In the genomic region with DNA sequence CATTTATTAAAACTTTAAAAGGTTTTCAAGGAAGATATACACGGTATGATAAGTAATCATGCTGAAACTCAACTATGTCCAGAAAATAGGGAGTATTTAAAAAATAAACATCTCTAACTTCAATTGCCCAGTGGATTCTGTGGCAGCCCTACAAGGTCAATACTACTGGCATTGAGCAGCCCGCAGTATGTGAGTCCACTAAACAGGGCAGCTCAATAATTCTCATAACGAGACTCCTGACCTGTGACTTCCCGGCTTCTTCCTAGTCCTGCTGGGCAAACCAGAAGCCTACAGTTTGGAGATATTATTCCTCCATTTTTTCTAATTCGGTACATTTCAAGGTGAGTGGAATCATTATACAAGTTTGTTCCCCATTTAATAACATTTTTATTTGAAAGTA, we compare ENCODE assay signal across 17 cellular contexts.
DNase-seq lines count a peak whose midpoint lies in the region; ATAC-seq and TF ChIP-seq lines count a peak whose summit lies in the region.
"Had no signal": no experiment of that assay in that cellular context is flagged by ENCODE, and none has a peak within 500 bp of the region (broad histone marks: within the 10 kb centered on the region; RNA-seq: fewer than 3 reads in every experiment).

No MANE protein-coding gene starts in this region.

- H2AFZ ChIP-seq in SK-N-SH (ENCODE audit: low read depth), result peak overlapping the region; percentile 38; the same call in 1 of the 2 replicates
- no peak overlapping the region for H2AFZ ChIP-seq in smooth muscle cell (ENCODE audit: low read depth)

- TF ChIP-seq CTCF in BE2C (IDR thresholded peaks at IDR 0.05; ENCODE audit: low read depth, low read length) (no peak), SK-N-SH (IDR thresholded peaks at IDR 0.05) (no peak), smooth muscle cell (IDR thresholded peaks at IDR 0.05; ENCODE audit: borderline replicate concordance, insufficient read depth, poor library complexity, severe bottlenecking) (no peak)

- CTCF ChIA-PET in SK-N-SH (lab: Yijun Ruan, JAX), result interaction anchor here (0.7 kb wide), 1 partner anchor 371 kb away, joined by 3 read pairs; no protein-coding TSS in a partner anchor

- 48% methylated on average over 5 of the region's 5 CpGs for WGBS in SK-N-SH (ENCODE audit: low lambda C conversion rate)
- WGBS in smooth muscle cell (ENCODE audit: low lambda C conversion rate), result 95% methylated on average over 5 of the region's 5 CpGs

- no peak overlapping the region for H3K27ac Mint-ChIP-seq in activated T-helper 1 cell treated with anti-CD3 and anti-CD28 coated beads, Interleukin-12 subunit alpha, Interleukin-12 subunit beta, Interleukin-2, Interleukin-4 antibody, amounts not matched to agents 30 ng/mL and 10 ng/mL and 1 ng/mL, durations not matched to agents 14 hours and 24 hours and 36 hours
- H3K27ac Mint-ChIP-seq: CD4-positive, alpha-beta T cell; CD8-positive, alpha-beta T cell had no signal

- H3K27ac ChIP-seq in SK-N-SH (ENCODE audit: low read depth in 2 of 2, low read length in 1 of 2) (peak overlapping the region; percentile 74 to 85), smooth muscle cell (ENCODE audit: low read depth) (peak overlapping the region; percentile 94)
- H3K27ac ChIP-seq: BLaER1 treated with 17β-estradiol and CSF1 and Interleukin-3, amounts not matched to agents 10 nM and 100 nM; C4-2B had no signal

- DNase-seq in BE2C, result peak; percentile 25
- no peak for DNase-seq in SK-N-SH
- DNase-seq in left lobe of liver (ENCODE audit: low spot score), result no peak
- no peak for DNase-seq in smooth muscle cell (lab: John Stamatoyannopoulos, UW; ENCODE audit: unreplicated experiment)
- DNase-seq in SHP77 (lab: John Stamatoyannopoulos, UW), result no peak
- DNase-seq in GOT3 (lab: John Stamatoyannopoulos, UW), result no peak
- DNase-seq in activated T-helper 1 cell treated with anti-CD3 and anti-CD28 coated beads, Interleukin-12 subunit alpha, Interleukin-12 subunit beta, Interleukin-2, Interleukin-4 antibody, amounts not matched to agents 30 ng/mL and 10 ng/mL and 1 ng/mL, durations not matched to agents 14 hours and 24 hours and 36 hours (ENCODE audit: low spot score), result no peak
- DNase-seq: 8988T; ACHN; Caco-2; Calu3; CD4-positive, alpha-beta T cell; CD8-positive, alpha-beta T cell; DMS79 treated with DMSO at 0.1 percent for 48 hours; GF-D8 had no signal

- H3K9ac ChIP-seq in SK-N-SH (no peak overlapping the region), smooth muscle cell (ENCODE audit: low read depth) (peak overlapping the region; percentile 67)
- H3K9ac ChIP-seq: BLaER1 treated with 17β-estradiol and CSF1 and Interleukin-3, amounts not matched to agents 10 nM and 100 nM had no signal

- peak; percentile 90 for ATAC-seq in left lobe of liver
- ATAC-seq: CD8-positive, alpha-beta T cell had no signal

- H3K4me1 ChIP-seq in BE2C, result peaks cover 44% of the 10 kb centered on the region
- H3K4me1 ChIP-seq in SK-N-SH (ENCODE audit: control insufficient read depth in 1 of 2, insufficient read depth in 2 of 2, low read depth in 1 of 2, low read length in 1 of 2), result peaks cover 6 to 25% of the 10 kb centered on the region in 2 experiments
- no peaks in the 10 kb centered on the region for H3K4me1 ChIP-seq in smooth muscle cell (ENCODE audit: low read depth)
- H3K4me1 ChIP-seq: Caco-2 had no signal

- H3K4me3 Mint-ChIP-seq in activated T-helper 1 cell treated with anti-CD3 and anti-CD28 coated beads, Interleukin-12 subunit alpha, Interleukin-12 subunit beta, Interleukin-2, Interleukin-4 antibody, amounts not matched to agents 30 ng/mL and 10 ng/mL and 1 ng/mL, durations not matched to agents 14 hours and 24 hours and 36 hours, result no peak overlapping the region
- H3K4me3 Mint-ChIP-seq: CD4-positive, alpha-beta T cell; CD8-positive, alpha-beta T cell had no signal

- TF ChIP-seq EP300 in SK-N-SH (IDR thresholded peaks at IDR 0.05; ENCODE audit: borderline replicate concordance in 1 of 2, low read depth in 1 of 2, low read length in 1 of 2), result no peak

- H3K27me3 Mint-ChIP-seq in activated T-helper 1 cell treated with anti-CD3 and anti-CD28 coated beads, Interleukin-12 subunit alpha, Interleukin-12 subunit beta, Interleukin-2, Interleukin-4 antibody, amounts not matched to agents 30 ng/mL and 10 ng/mL and 1 ng/mL, durations not matched to agents 14 hours and 24 hours and 36 hours (ENCODE audit: insufficient read depth), result no peaks in the 10 kb centered on the region
- H3K27me3 Mint-ChIP-seq: CD4-positive, alpha-beta T cell had no signal

- intact Hi-C loops in activated T-helper 1 cell treated with anti-CD3 and anti-CD28 coated beads, Interleukin-12 subunit alpha, Interleukin-12 subunit beta, Interleukin-2, Interleukin-4 antibody, amounts not matched to agents 30 ng/mL and 10 ng/mL and 1 ng/mL, durations not matched to agents 14 hours and 24 hours and 36 hours (cut with micrococcal nuclease), result no loop called here

- POLR2A ChIA-PET in SK-N-SH (lab: Yijun Ruan, JAX), result no interaction called here

- H3K9me2 ChIP-seq in SK-N-SH, result no peaks in the 10 kb centered on the region

- H3K79me2 ChIP-seq in SK-N-SH (ENCODE audit: insufficient read depth) (no peaks in the 10 kb centered on the region), smooth muscle cell (ENCODE audit: low read depth) (no peaks in the 10 kb centered on the region)

- H3K36me3 ChIP-seq in BE2C, result no peaks in the 10 kb centered on the region
- no peaks in the 10 kb centered on the region for H3K36me3 ChIP-seq in SK-N-SH (replicated peaks in 1 of 2; ENCODE audit: control insufficient read depth in 1 of 2, insufficient read depth in 2 of 2, low read length in 1 of 2)
- H3K36me3 ChIP-seq in smooth muscle cell (ENCODE audit: low read depth), result no peaks in the 10 kb centered on the region
- H3K36me3 ChIP-seq: BLaER1 treated with 17β-estradiol and CSF1 and Interleukin-3, amounts not matched to agents 10 nM and 100 nM had no signal

- H3K4me2 ChIP-seq in SK-N-SH, result no peak overlapping the region
- H3K4me2 ChIP-seq in smooth muscle cell, result no peak overlapping the region
- H3K4me2 ChIP-seq: BLaER1 treated with 17β-estradiol and CSF1 and Interleukin-3, amounts not matched to agents 10 nM and 100 nM had no signal

- no peak for TF ChIP-seq RAD21 in SK-N-SH (IDR thresholded peaks at IDR 0.05; ENCODE audit: low read length)

- H3F3A ChIP-seq in SK-N-SH (replicated peaks; ENCODE audit: insufficient read depth), result peaks cover 7% of the 10 kb centered on the region
- H3F3A ChIP-seq in smooth muscle cell (ENCODE audit: low read depth), result peaks cover 13% of the 10 kb centered on the region

- no peaks in the 10 kb centered on the region for H3K9me3 Mint-ChIP-seq in activated T-helper 1 cell treated with anti-CD3 and anti-CD28 coated beads, Interleukin-12 subunit alpha, Interleukin-12 subunit beta, Interleukin-2, Interleukin-4 antibody, amounts not matched to agents 30 ng/mL and 10 ng/mL and 1 ng/mL, durations not matched to agents 14 hours and 24 hours and 36 hours
- H3K9me3 Mint-ChIP-seq: CD4-positive, alpha-beta T cell; CD8-positive, alpha-beta T cell had no signal

- no peaks in the 10 kb centered on the region for H3K36me3 Mint-ChIP-seq in activated T-helper 1 cell treated with anti-CD3 and anti-CD28 coated beads, Interleukin-12 subunit alpha, Interleukin-12 subunit beta, Interleukin-2, Interleukin-4 antibody, amounts not matched to agents 30 ng/mL and 10 ng/mL and 1 ng/mL, durations not matched to agents 14 hours and 24 hours and 36 hours (ENCODE audit: low read depth)
- H3K36me3 Mint-ChIP-seq: CD8-positive, alpha-beta T cell had no signal

- no peaks in the 10 kb centered on the region for H3K27me3 ChIP-seq in BE2C
- H3K27me3 ChIP-seq in SK-N-SH (ENCODE audit: insufficient read depth), result no peaks in the 10 kb centered on the region
- no peaks in the 10 kb centered on the region for H3K27me3 ChIP-seq in smooth muscle cell (ENCODE audit: low read depth)
- H3K27me3 ChIP-seq: BLaER1 treated with 17β-estradiol and CSF1 and Interleukin-3, amounts not matched to agents 10 nM and 100 nM had no signal

- H4K20me1 ChIP-seq in SK-N-SH (ENCODE audit: insufficient read depth) (no peaks in the 10 kb centered on the region), smooth muscle cell (ENCODE audit: low read depth) (no peaks in the 10 kb centered on the region)
- H4K20me1 ChIP-seq: BLaER1 treated with 17β-estradiol and CSF1 and Interleukin-3, amounts not matched to agents 10 nM and 100 nM had no signal

- H3K4me1 Mint-ChIP-seq in activated T-helper 1 cell treated with anti-CD3 and anti-CD28 coated beads, Interleukin-12 subunit alpha, Interleukin-12 subunit beta, Interleukin-2, Interleukin-4 antibody, amounts not matched to agents 30 ng/mL and 10 ng/mL and 1 ng/mL, durations not matched to agents 14 hours and 24 hours and 36 hours (ENCODE audit: low read depth), result no peaks in the 10 kb centered on the region

- H3K4me3 ChIP-seq in BE2C (ENCODE audit: low read depth, low read length) (no peak overlapping the region), SK-N-SH (ENCODE audit: low read depth in 2 of 2, low read length in 1 of 2) (no peak overlapping the region), smooth muscle cell (no peak overlapping the region)
- H3K4me3 ChIP-seq: BLaER1 treated with 17β-estradiol and CSF1 and Interleukin-3, amounts not matched to agents 10 nM and 100 nM had no signal

- no peaks in the 10 kb centered on the region for H3K9me3 ChIP-seq in BE2C
- no peaks in the 10 kb centered on the region for H3K9me3 ChIP-seq in SK-N-SH
- no peaks in the 10 kb centered on the region for H3K9me3 ChIP-seq in smooth muscle cell (replicated peaks; ENCODE audit: low read depth)
- H3K9me3 ChIP-seq: BLaER1 treated with 17β-estradiol and CSF1 and Interleukin-3, amounts not matched to agents 10 nM and 100 nM; Caco-2 had no signal

TF ChIP-seq in SK-N-SH, 30 proteins besides CTCF, POLR2A, EP300 and RAD21 (continues in another document):
- TF ChIP-seq RCOR1 (IDR thresholded peaks at IDR 0.05; ENCODE audit: low read length), result no peak
- no peak for TF ChIP-seq NFIC (IDR thresholded peaks at IDR 0.05; ENCODE audit: borderline replicate concordance)
- no peak for TF ChIP-seq FOXJ3 (CRISPR knock-in tag; IDR thresholded peaks at IDR 0.05)
- no peak for TF ChIP-seq TAF1 (IDR thresholded peaks at IDR 0.05; ENCODE audit: borderline replicate concordance, low read depth, low read length)
- no peak for TF ChIP-seq NRF1 (IDR thresholded peaks at IDR 0.05; ENCODE audit: low read depth, low read length)
- TF ChIP-seq POLR2AphosphoS5 (IDR thresholded peaks at IDR 0.05; ENCODE audit: low read depth, low read length), result no peak
- no peak for TF ChIP-seq SMC3 (IDR thresholded peaks at IDR 0.05; ENCODE audit: low read depth, low read length)
- TF ChIP-seq JUND (IDR thresholded peaks at IDR 0.05), result no peak
- no peak for TF ChIP-seq GABPA (IDR thresholded peaks at IDR 0.05; ENCODE audit: low read depth)
- TF ChIP-seq CHD2 (IDR thresholded peaks at IDR 0.05; ENCODE audit: low read length, partially characterized antibody), result no peak
